7 cellular contexts compared by ENCODE assay signal in genomic region chr17:47239663-47240374, GRCh38. TPM values are rescaled to one million over a fixed set of nuclear protein-coding genes. Genes with fewer than 3 reads are reported as not detected.
DNase-seq lines count a peak whose midpoint lies in the region; ATAC-seq and TF ChIP-seq lines count a peak whose summit lies in the region.

No MANE protein-coding gene starts in this region.

- in situ Hi-C loops in mammary epithelial cell (cut with MboI; ENCODE audit: low sequenced_read_pairs in 2 of 2), result loop anchor here in 1 of 2 donors (25.0 kb wide), 1 partner anchor 372 kb away; no protein-coding TSS in a partner anchor

- H3K4me1 ChIP-seq in mammary epithelial cell (ENCODE audit: insufficient read depth, low read length), result peaks cover 16% of the 10 kb centered on the region
- H3K4me1 ChIP-seq in tibial artery, result peaks cover 6 to 21% (median 16%) of the 10 kb centered on the region in 4 donors

- peak overlapping the region; percentile 41 for H3K4me2 ChIP-seq in mammary epithelial cell (ENCODE audit: insufficient read depth, low read depth, low read length)

- WGBS in mammary epithelial cell (ENCODE audit: low coverage, missing lambda C conversion rate), result 92% methylated on average over 6 of the region's 7 CpGs
- whole genome bisulfite sequencing in lower leg skin, 2 donors, result 74 to 76% methylated on average over 7 of the region's 7 CpGs

- no peaks in the 10 kb centered on the region for H3K9me3 ChIP-seq in mammary epithelial cell (replicated peaks; ENCODE audit: insufficient read depth, low read length)
- H3K9me3 ChIP-seq in tibial artery, result no peaks in the 10 kb centered on the region

- H3K27ac ChIP-seq in mammary epithelial cell (ENCODE audit: insufficient read depth, low read depth, low read length) (peak overlapping the region; percentile 6), tibial artery (peak overlapping the region; percentile 77 to 87)

- ATAC-seq in HG03378 (IDR thresholded peaks at IDR 0.05; ENCODE audit: unreplicated experiment), result no peak

- DNase-seq in GOT3 (lab: John Stamatoyannopoulos, UW) (peak; percentile 74), NCI-H345 (lab: John Stamatoyannopoulos, UW) (peak; percentile 28), mammary epithelial cell (peak; percentile 96), lower leg skin (ENCODE audit: low spot score in 2 of 2) (peak; percentile 83 to 95), tibial artery (peak; percentile 93 to 94), activated T-cell treated with anti-CD3 and anti-CD28 coated beads for 4 hours (no peak)

- H3K4me3 ChIP-seq in mammary epithelial cell (replicated peaks in 1 of 3; ENCODE audit: insufficient read depth in 1 of 3, low read depth in 2 of 3, low read length in 3 of 3) (no peak overlapping the region), lower leg skin (ENCODE audit: low read depth, poor library complexity, severe bottlenecking) (no peak overlapping the region), tibial artery (no peak overlapping the region)

- BruUV-seq in mammary epithelial cell (replicated peaks; lab: Mats Ljungman, UMichigan), result no TSS peak

- H3K27me3 ChIP-seq in mammary epithelial cell (ENCODE audit: insufficient read depth, low read length) (no peaks in the 10 kb centered on the region), tibial artery (no peaks in the 10 kb centered on the region)

- CTCF ChIA-PET in mammary epithelial cell (lab: Charles Lee; ENCODE audit: low non-redundant PET), result interaction anchor here (0.9 kb wide), 1 partner anchor 76 kb away, joined by 5 read pairs; no protein-coding TSS in a partner anchor

- H4K20me1 ChIP-seq in mammary epithelial cell (ENCODE audit: insufficient read depth, low read length), result no peaks in the 10 kb centered on the region

- H3K79me2 ChIP-seq in mammary epithelial cell (ENCODE audit: insufficient read depth, low read length), result no peaks in the 10 kb centered on the region

- no peak overlapping the region for H3K9ac ChIP-seq in mammary epithelial cell (ENCODE audit: insufficient read depth, low read length)

- H3K36me3 ChIP-seq in mammary epithelial cell (ENCODE audit: insufficient read depth, low read length), result no peaks in the 10 kb centered on the region
- H3K36me3 ChIP-seq in tibial artery, result no peaks in the 10 kb centered on the region

- dilution Hi-C loops in mammary epithelial cell (cut with HindIII; ENCODE audit: low sequenced_read_pairs), result loop anchor here (5.0 to 10.0 kb wide), 2 partner anchors 43 to 75 kb away; no protein-coding TSS in a partner anchor

- H2AFZ ChIP-seq in mammary epithelial cell (ENCODE audit: low read depth, low read length), result peak overlapping the region; percentile 71

- intact Hi-C loops in mammary epithelial cell (cut with micrococcal nuclease) (loop anchor here (2.0 kb wide), 1 partner anchor 39 kb away; no protein-coding TSS in a partner anchor), lower leg skin (cut with DNase I; ENCODE audit: low total_unique reads) (no loop called here), tibial artery (cut with DNase I; ENCODE audit: low total_unique reads) (no loop called here)

- TF ChIP-seq POLR2A in lower leg skin (IDR thresholded peaks at IDR 0.05), result no peak

- no peak for TF ChIP-seq CTCF in mammary epithelial cell (conservative IDR thresholded peaks at IDR 0.05 in 1 of 2, IDR thresholded peaks at IDR 0.05 in 1 of 2; ENCODE audit: extremely low read depth in 1 of 2, insufficient read depth in 1 of 2, low read depth in 1 of 2, low read length in 2 of 2)
- TF ChIP-seq CTCF in lower leg skin (IDR thresholded peaks at IDR 0.05), result no peak
- TF ChIP-seq CTCF in tibial artery (IDR thresholded peaks at IDR 0.05), result no peak

RNA-seq across cellular contexts. Expression of gene ITGB3, which starts 13.8 kb away (rescaled TPM):
- total RNA-seq in mammary epithelial cell (10 to 100 TPM in 1 of 2 donors, 1 to 10 TPM in 1; 1.3 to 28.7 TPM), lower leg skin (1 to 10 TPM; 2.2 to 3.7 (median 3.1) TPM)
- polyA plus RNA-seq in mammary epithelial cell, result 0.20 TPM
- polyA minus RNA-seq in mammary epithelial cell, result not detected

RNA-seq across cellular contexts. Expression of gene MYL4, which starts 30.7 kb away (rescaled TPM):
- total RNA-seq in mammary epithelial cell (not detected), lower leg skin (under 1 TPM in 1 of 4 donors, not detected in 3; 0.49 TPM)
- polyA plus RNA-seq in mammary epithelial cell, result not detected
- polyA minus RNA-seq in mammary epithelial cell, result not detected

RNA-seq across cellular contexts. Expression of gene CDC27, which starts 50.7 kb away (rescaled TPM):
- 100 to 1,000 TPM in 1 of 2 donors, 10 to 100 TPM in 1; 80.7 to 128 TPM for total RNA-seq in mammary epithelial cell
- polyA plus RNA-seq in mammary epithelial cell, result 84.5 TPM
- polyA minus RNA-seq in mammary epithelial cell, result 155 TPM
- total RNA-seq in lower leg skin, result 10 to 100 TPM; 27.5 to 40.6 (median 31.0) TPM
